In genomic region chr14:101925152-101925551, GRCh38 we compare ENCODE assay signal across 22 cellular contexts.
"Had no signal": no experiment of that assay in that cellular context is flagged by ENCODE, and none has a peak within 500 bp of the region (broad histone marks: within the 10 kb centered on the region; RNA-seq: fewer than 3 reads in every experiment).

No MANE protein-coding gene starts in this region.

- FAIRE-seq: bronchial epithelial cell, RCC 7860 had no signal

- ATAC-seq: activated CD8-positive, alpha-beta T cell treated with anti-CD3 and anti-CD28 coated beads for 36 hours; body of pancreas had no signal

- DNase-seq: activated CD4-positive, CD25-positive, alpha-beta regulatory T cell; activated CD8-positive, alpha-beta memory T cell treated with anti-CD3 and anti-CD28 coated beads, Interleukin-2, amount 50 U/mL, for 4 hours; activated CD8-positive, alpha-beta T cell treated with anti-CD3 and anti-CD28 coated beads for 36 hours; activated gamma-delta T cell; activated naive CD4-positive, alpha-beta T cell treated with anti-CD3 and anti-CD28 coated beads for 36 hours; amniotic stem cell; body of pancreas; Kasumi-1; KBM-7; NCI-H1105 treated with DMSO at 0.1 percent for 48 hours; NCI-H1436 treated with DMSO at 0.1 percent for 48 hours; NCI-H187; NCI-H2081 treated with DMSO at 0.1 percent for 48 hours; NCI-H446; NCI-H524; SJCRH30; SK-N-SH; T-helper 1 cell had no signal

- H3K9ac ChIP-seq: SK-N-SH had no signal

- H3K27me3 ChIP-seq: ascending aorta, body of pancreas, SJCRH30 had no signal

- H3K9me3 ChIP-seq: ascending aorta, body of pancreas, SJCRH30, SK-N-SH had no signal

- H3K4me2 ChIP-seq: SK-N-SH had no signal

- H3K4me1 ChIP-seq: body of pancreas had no signal

- H3K27ac ChIP-seq: ascending aorta, body of pancreas, SJCRH30, VCaP had no signal

- H3K4me3 ChIP-seq: ascending aorta, body of pancreas, SJCRH30 had no signal
